Comparison of ENCODE assay signal across 23 cellular contexts in the genomic region with DNA sequence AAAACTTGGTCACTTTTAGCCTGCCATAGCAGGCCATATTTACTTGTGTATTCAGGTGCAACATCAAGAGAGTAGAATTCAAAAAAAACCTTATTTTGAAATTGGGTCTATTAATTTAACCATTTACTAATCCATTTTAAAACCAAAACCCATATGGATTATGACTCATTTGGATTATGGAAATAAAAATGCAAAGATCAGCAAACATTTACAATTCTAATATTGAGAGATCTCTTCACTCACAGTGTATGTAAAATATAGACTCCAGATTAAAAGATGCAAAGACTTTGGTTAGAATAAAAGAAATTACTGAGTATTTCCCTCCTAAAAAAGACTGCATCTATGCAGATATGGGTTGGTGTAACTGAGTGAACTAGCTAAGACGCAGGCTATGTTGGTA. TPM values are rescaled to one million over a fixed set of nuclear protein-coding genes. Genes with fewer than 3 reads are reported as not detected.
"Had no signal": no experiment of that assay in that cellular context is flagged by ENCODE, and none has a peak within 500 bp of the region (broad histone marks: within the 10 kb centered on the region; RNA-seq: fewer than 3 reads in every experiment).

No MANE protein-coding gene starts in this region.

- H3K27me3 ChIP-seq: hepatocyte, left lung, pancreas, sigmoid colon, spleen, suprapubic skin, tibial artery, uterus had no signal

- H2AFZ ChIP-seq: hepatocyte had no signal

- ATAC-seq: left colon; left lung; naive thymus-derived CD8-positive, alpha-beta T cell; pancreas; right cardiac atrium; stimulated activated effector memory CD8-positive, alpha-beta T cell treated with anti-CD3 and anti-CD28 coated beads, Interleukin-12 subunit alpha, Interleukin-12 subunit beta, amount 100 ng/mL, for 72 hours had no signal

- H3K9me3 ChIP-seq: left lung, pancreas, prostate gland, sigmoid colon, spleen, suprapubic skin, thoracic aorta, tibial artery, uterus had no signal

- H3K4me2 ChIP-seq: hepatocyte had no signal

- DNase-seq: kidney; left colon; left lung; naive thymus-derived CD8-positive, alpha-beta T cell; nucleus accumbens; pancreas; posterior cingulate gyrus; retina; right cardiac atrium; sigmoid colon; small intestine; spleen; stimulated activated CD4-positive, alpha-beta T cell treated with anti-CD3 and anti-CD28 coated beads, Interleukin-4, amount 100 ng/mL, for 24 hours; stimulated activated naive CD4-positive, alpha-beta T cell; tibial artery; uterus had no signal

- FAIRE-seq: islet of Langerhans, kidney, pancreas, small intestine had no signal

- H3K4me3 ChIP-seq: hepatocyte, left lung, lung, pancreas, prostate gland, sigmoid colon, spleen, suprapubic skin, thoracic aorta, tibial artery, uterus had no signal

- H3K4me1 ChIP-seq: left lung, pancreas, prostate gland, sigmoid colon, tibial artery, uterus had no signal

- H3K27ac ChIP-seq: hepatocyte, left lung, pancreas, prostate gland, sigmoid colon, spleen, suprapubic skin, thoracic aorta, tibial artery, uterus had no signal

- H3K36me3 ChIP-seq: prostate gland had no signal

RNA-seq across cellular contexts. Expression of a gene that starts 51.8 kb away (rescaled TPM):
- total RNA-seq: naive thymus-derived CD8-positive, alpha-beta T cell had no signal
- polyA plus RNA-seq: naive thymus-derived CD8-positive, alpha-beta T cell had no signal
